ENCODE assay signal across 8 cellular contexts in genomic region chr11:47248664-47249377, GRCh38. TPM values are rescaled to one million over a fixed set of nuclear protein-coding genes. Genes with fewer than 3 reads are reported as not detected.
DNase-seq lines count a peak whose midpoint lies in the region; ATAC-seq and TF ChIP-seq lines count a peak whose summit lies in the region.

ACP2 (minus strand) TSS chr11:47248814; CDS start chr11:47248789, 25 bp downstream.

- H3K4me3 Mint-ChIP-seq in T-helper 1 cell treated with Interleukin-12 subunit alpha and Interleukin-12 subunit beta and Interleukin-4 antibody, amounts not matched to agents 30 μg/mL and 1 μg/mL, for 36 hours: peak within 1 kb of the TSS; percentile 95

- H3K27me3 Mint-ChIP-seq in T-helper 1 cell treated with Interleukin-12 subunit alpha and Interleukin-12 subunit beta and Interleukin-4 antibody, amounts not matched to agents 30 μg/mL and 1 μg/mL, for 36 hours (ENCODE audit: low read depth): no peaks in the 10 kb centered on the region

- DNase-seq in GM13976 (ENCODE audit: low spot score) (peak; percentile 91), NCI-H1105 treated with DMSO at 0.1 percent for 48 hours (lab: John Stamatoyannopoulos, UW) (peak; percentile 88), amniotic stem cell (lab: John Stamatoyannopoulos, UW) (peak; percentile 79), left ventricle myocardium superior (peak; percentile 93), putamen (ENCODE audit: low spot score) (peak; percentile 91), vagina (ENCODE audit: extremely low spot score in 2 of 2) (no peak)

- no peaks in the 10 kb centered on the region for H3K27me3 ChIP-seq in vagina

- H3K36me3 Mint-ChIP-seq in T-helper 1 cell treated with Interleukin-12 subunit alpha and Interleukin-12 subunit beta and Interleukin-4 antibody, amounts not matched to agents 30 μg/mL and 1 μg/mL, for 36 hours (ENCODE audit: low read depth): peaks cover 7% of the 10 kb centered on the region

- H3K27ac Mint-ChIP-seq in T-helper 1 cell treated with Interleukin-12 subunit alpha and Interleukin-12 subunit beta and Interleukin-4 antibody, amounts not matched to agents 30 μg/mL and 1 μg/mL, for 36 hours: peak within 1 kb of the TSS; percentile 93

- in situ Hi-C loops in GM13976 (cut with MboI; ENCODE audit: low sequenced_read_pairs, unreplicated experiment): no loop called here

- H3K36me3 ChIP-seq in vagina: peaks cover 0 to 22% of the 10 kb centered on the region in 2 donors

- H3K4me3 ChIP-seq in vagina: peak within 1 kb of the TSS; percentile 66 to 69

- peaks cover 33% of the 10 kb centered on the region for H3K4me1 ChIP-seq in vagina

- peaks cover 16% of the 10 kb centered on the region for H3K4me1 Mint-ChIP-seq in T-helper 1 cell treated with Interleukin-12 subunit alpha and Interleukin-12 subunit beta and Interleukin-4 antibody, amounts not matched to agents 30 μg/mL and 1 μg/mL, for 36 hours (ENCODE audit: low read depth)

- H3K9me3 ChIP-seq in vagina: no peaks in the 10 kb centered on the region

- ATAC-seq in HG02759 (IDR thresholded peaks at IDR 0.05; ENCODE audit: unreplicated experiment) (peak; percentile 98), left ventricle myocardium superior (peak; percentile 95)

- intact Hi-C loops in left ventricle myocardium superior (cut with micrococcal nuclease): no loop called here
- intact Hi-C loops in vagina (cut with DNase I): no loop called here

- peak in 1 of 2 donors; percentile 33 for TF ChIP-seq POLR2A in vagina (IDR thresholded peaks at IDR 0.05)

- TF ChIP-seq CTCF in GM13976 (IDR thresholded peaks at IDR 0.05; ENCODE audit: borderline replicate concordance, control extremely low read depth, extremely low read depth, insufficient read depth, missing control alignments): peak; percentile 24
- TF ChIP-seq CTCF in vagina (IDR thresholded peaks at IDR 0.05): no peak

- no peaks in the 10 kb centered on the region for H3K9me3 Mint-ChIP-seq in T-helper 1 cell treated with Interleukin-12 subunit alpha and Interleukin-12 subunit beta and Interleukin-4 antibody, amounts not matched to agents 30 μg/mL and 1 μg/mL, for 36 hours

- peak within 1 kb of the TSS; percentile 83 for H3K27ac ChIP-seq in vagina

RNA-seq across cellular contexts. Expression of gene ACP2, which starts in this region (rescaled TPM):
- total RNA-seq in left ventricle myocardium superior: 20.3 TPM
- 54.8 TPM for total RNA-seq in vagina

Comparison
In these comparisons a context has a peak if more than half of its experiments do, and no peak if none do; other contexts are left out.
1. DNase-seq: peak in GM13976 (single experiment), NCI-H1105 treated with DMSO at 0.1 percent for 48 hours (single experiment), amniotic stem cell (single experiment), left ventricle myocardium superior (single experiment) and putamen (single experiment); none in vagina (0 of 2).